Comparison of ENCODE assay signal across 11 cellular contexts in the genomic region with DNA sequence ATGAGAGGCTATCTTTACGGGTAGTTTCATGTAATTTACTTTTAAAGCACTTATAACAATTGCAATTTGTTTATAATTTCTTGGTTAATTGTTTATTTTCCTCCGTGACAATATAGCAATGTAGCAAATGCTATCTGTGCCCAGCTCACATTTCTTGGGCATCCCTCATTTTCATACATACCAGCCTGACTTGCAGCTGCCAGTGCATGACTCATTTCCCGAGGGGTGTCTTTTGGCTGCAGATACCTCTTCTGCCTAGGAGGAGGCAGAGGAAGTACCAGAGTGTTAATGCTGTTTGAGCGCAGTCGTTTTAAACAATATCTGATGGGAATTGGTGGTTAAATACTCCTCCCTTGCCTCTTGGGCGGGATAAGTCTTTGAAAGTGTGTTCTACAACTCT.
DNase-seq lines count a peak whose midpoint lies in the region; ATAC-seq and TF ChIP-seq lines count a peak whose summit lies in the region.
"Had no signal": no experiment of that assay in that cellular context is flagged by ENCODE, and none has a peak within 500 bp of the region (broad histone marks: within the 10 kb centered on the region; RNA-seq: fewer than 3 reads in every experiment).

No MANE protein-coding gene starts in this region.

- no peak for TF ChIP-seq EP300 in SK-N-SH (IDR thresholded peaks at IDR 0.05; ENCODE audit: borderline replicate concordance in 1 of 2, low read depth in 1 of 2, low read length in 1 of 2)

- no peaks in the 10 kb centered on the region for H3K27me3 Mint-ChIP-seq in CD4-positive, CD25-positive, alpha-beta regulatory T cell

- CTCF ChIA-PET in SK-N-SH (lab: Yijun Ruan, JAX): no interaction called here

- no peak overlapping the region for H3K4me2 ChIP-seq in SK-N-SH

- no peak overlapping the region for H3K9ac ChIP-seq in SK-N-SH

- peaks cover 5% of the 10 kb centered on the region for H3K4me1 ChIP-seq in CD4-positive, CD25-positive, alpha-beta regulatory T cell (ENCODE audit: control insufficient read depth, insufficient read depth, low read length, poor library complexity, severe bottlenecking)
- H3K4me1 ChIP-seq in SK-N-SH (ENCODE audit: control insufficient read depth in 1 of 2, insufficient read depth in 2 of 2, low read depth in 1 of 2, low read length in 1 of 2) (no peaks in the 10 kb centered on the region), esophagus squamous epithelium (no peaks in the 10 kb centered on the region)
- H3K4me1 ChIP-seq: esophagus muscularis mucosa had no signal

- no peaks in the 10 kb centered on the region for H3K79me2 ChIP-seq in SK-N-SH (ENCODE audit: insufficient read depth)

- intact Hi-C loops in esophagus squamous epithelium (cut with DNase I): no loop called here

- H3K4me1 Mint-ChIP-seq in CD4-positive, CD25-positive, alpha-beta regulatory T cell: peaks cover 6 to 31% (median 13%) of the 10 kb centered on the region in 4 donors

- DNase-seq in CD4-positive, CD25-positive, alpha-beta regulatory T cell: peak in 1 of 3 donors; percentile 53
- peak; percentile 5 for DNase-seq in HFF-Myc (ENCODE audit: extremely low read depth, low read depth)
- DNase-seq in SK-N-SH: no peak
- DNase-seq in foreskin fibroblast: peak; percentile 16 to 28
- DNase-seq in stimulated activated naive CD4-positive, alpha-beta T cell (lab: John Stamatoyannopoulos, UW): no peak
- DNase-seq in NAMALWA (ENCODE audit: low spot score): no peak
- no peak for DNase-seq in omental fat pad (ENCODE audit: low spot score)
- no peak for DNase-seq in esophagus squamous epithelium (lab: John Stamatoyannopoulos, UW)
- DNase-seq: stimulated activated CD8-positive, alpha-beta memory T cell treated with anti-CD3 and anti-CD28 coated beads, Interleukin-4, amount 100 ng/mL, for 48 hours had no signal

- H3F3A ChIP-seq in SK-N-SH (replicated peaks; ENCODE audit: insufficient read depth): no peaks in the 10 kb centered on the region

- peak; percentile 67 to 79 for ATAC-seq in CD4-positive, CD25-positive, alpha-beta regulatory T cell (ENCODE audit: low read depth in 2 of 2)
- ATAC-seq in omental fat pad (ENCODE audit: low FRiP score): no peak

- no peaks in the 10 kb centered on the region for H3K36me3 ChIP-seq in CD4-positive, CD25-positive, alpha-beta regulatory T cell (ENCODE audit: control insufficient read depth, insufficient read depth, low read length)
- no peaks in the 10 kb centered on the region for H3K36me3 ChIP-seq in SK-N-SH (replicated peaks in 1 of 2; ENCODE audit: control insufficient read depth in 1 of 2, insufficient read depth in 2 of 2, low read length in 1 of 2)
- H3K36me3 ChIP-seq in esophagus squamous epithelium: no peaks in the 10 kb centered on the region
- H3K36me3 ChIP-seq: esophagus muscularis mucosa had no signal

- no peak for TF ChIP-seq CTCF in HFF-Myc (IDR thresholded peaks at IDR 0.05; ENCODE audit: low read depth, low read length, missing control alignments)
- TF ChIP-seq CTCF in SK-N-SH (IDR thresholded peaks at IDR 0.05): no peak
- no peak for TF ChIP-seq CTCF in foreskin fibroblast (IDR thresholded peaks at IDR 0.05; ENCODE audit: low read depth, low read length)
- TF ChIP-seq CTCF in omental fat pad (IDR thresholded peaks at IDR 0.05): no peak
- TF ChIP-seq CTCF in esophagus squamous epithelium (IDR thresholded peaks at IDR 0.05): no peak

- H3K27me3 ChIP-seq in CD4-positive, CD25-positive, alpha-beta regulatory T cell (ENCODE audit: control insufficient read depth, insufficient read depth, low read length): no peaks in the 10 kb centered on the region
- H3K27me3 ChIP-seq in SK-N-SH (ENCODE audit: insufficient read depth) (no peaks in the 10 kb centered on the region), esophagus squamous epithelium (no peaks in the 10 kb centered on the region)
- H3K27me3 ChIP-seq: esophagus muscularis mucosa had no signal

- no peak overlapping the region for H3K27ac Mint-ChIP-seq in CD4-positive, CD25-positive, alpha-beta regulatory T cell
- H3K27ac Mint-ChIP-seq: nephron had no signal

- 26% methylated on average over 6 of the region's 6 CpGs for WGBS in SK-N-SH (ENCODE audit: low lambda C conversion rate)
- 54 to 61% methylated on average over 5 to 6 of the region's 6 CpGs for WGBS in esophagus squamous epithelium, 2 donors

- H3K4me3 ChIP-seq in CD4-positive, CD25-positive, alpha-beta regulatory T cell (ENCODE audit: low read depth, low read length): peak overlapping the region; percentile 13
- H3K4me3 ChIP-seq in HFF-Myc (replicated peaks; ENCODE audit: low read depth, low read length) (no peak overlapping the region), SK-N-SH (ENCODE audit: low read depth in 2 of 2, low read length in 1 of 2) (no peak overlapping the region), foreskin fibroblast (ENCODE audit: low read depth in 1 of 2, low read length in 2 of 2) (no peak overlapping the region), esophagus squamous epithelium (no peak overlapping the region)
- H3K4me3 ChIP-seq: esophagus muscularis mucosa had no signal

- POLR2A ChIA-PET in SK-N-SH (lab: Yijun Ruan, JAX): no interaction called here

- no peak for TF ChIP-seq POLR2A in esophagus squamous epithelium (IDR thresholded peaks at IDR 0.05)

- H3K9me3 Mint-ChIP-seq in CD4-positive, CD25-positive, alpha-beta regulatory T cell: peaks cover 0 to 8% (median 1%) of the 10 kb centered on the region in 7 donors

- H3K9me3 ChIP-seq in CD4-positive, CD25-positive, alpha-beta regulatory T cell (ENCODE audit: control insufficient read depth in 2 of 2, low read length in 2 of 2): no peaks in the 10 kb centered on the region
- H3K9me3 ChIP-seq in SK-N-SH: no peaks in the 10 kb centered on the region
- no peaks in the 10 kb centered on the region for H3K9me3 ChIP-seq in esophagus squamous epithelium

- no peaks in the 10 kb centered on the region for H4K20me1 ChIP-seq in SK-N-SH (ENCODE audit: insufficient read depth)

- H3K4me3 Mint-ChIP-seq in CD4-positive, CD25-positive, alpha-beta regulatory T cell: peak overlapping the region in 1 of 4 donors; percentile 33
- H3K4me3 Mint-ChIP-seq: nephron had no signal

- H3K27ac ChIP-seq in CD4-positive, CD25-positive, alpha-beta regulatory T cell (ENCODE audit: insufficient read depth, low read length, poor library complexity, severe bottlenecking): no peak overlapping the region
- H3K27ac ChIP-seq in SK-N-SH (ENCODE audit: low read depth in 2 of 2, low read length in 1 of 2) (no peak overlapping the region), esophagus squamous epithelium (no peak overlapping the region)
- H3K27ac ChIP-seq: esophagus muscularis mucosa had no signal

- no peak overlapping the region for H2AFZ ChIP-seq in SK-N-SH (ENCODE audit: low read depth)

- no peaks in the 10 kb centered on the region for H3K36me3 Mint-ChIP-seq in CD4-positive, CD25-positive, alpha-beta regulatory T cell

- no peaks in the 10 kb centered on the region for H3K9me2 ChIP-seq in SK-N-SH

- TF ChIP-seq RAD21 in SK-N-SH (IDR thresholded peaks at IDR 0.05; ENCODE audit: low read length): no peak

TF ChIP-seq in SK-N-SH, 30 proteins besides CTCF, POLR2A, EP300 and RAD21:
- no peak for TF ChIP-seq ELF1 (IDR thresholded peaks at IDR 0.05)
- no peak for TF ChIP-seq RCOR1 (IDR thresholded peaks at IDR 0.05; ENCODE audit: low read length)
- TF ChIP-seq YY1 (IDR thresholded peaks at IDR 0.05; ENCODE audit: low read depth): no peak
- TF ChIP-seq FOXJ3 (CRISPR knock-in tag; IDR thresholded peaks at IDR 0.05): no peak
- peak; percentile 7; the same call in 1 of the 2 replicates for TF ChIP-seq FOSL2 (IDR thresholded peaks at IDR 0.05; ENCODE audit: borderline replicate concordance, low read depth)
- no peak for TF ChIP-seq NFIC (IDR thresholded peaks at IDR 0.05; ENCODE audit: borderline replicate concordance)

Comparison
In these comparisons a context has a peak if more than half of its experiments do, and no peak if none do; other contexts are left out.
1. DNase-seq: peak in HFF-Myc (single experiment) and foreskin fibroblast (2 of 2); none in SK-N-SH (single experiment), stimulated activated naive CD4-positive, alpha-beta T cell (0 of 6), NAMALWA (single experiment), omental fat pad (single experiment) and esophagus squamous epithelium (single experiment).